18 cellular contexts compared by ENCODE assay signal in genomic region chr7:99453105-99453504, GRCh38. TPM values are rescaled to one million over a fixed set of nuclear protein-coding genes. Genes with fewer than 3 reads are reported as not detected.
A peak's percentile ranks its signal among the peaks of the same experiment; 100 is the strongest.
DNase-seq lines count a peak whose midpoint lies in the region; ATAC-seq, FAIRE-seq and TF ChIP-seq lines count a peak whose summit lies in the region.
"Had no signal": no experiment of that assay in that cellular context is flagged by ENCODE, and none has a peak within 500 bp of the region (broad histone marks: within the 10 kb centered on the region; RNA-seq: fewer than 3 reads in every experiment).

No MANE protein-coding gene starts in this region.

- no peak overlapping the region for H2BK12ac ChIP-seq in H1 (ENCODE audit: low read depth, low read length)

- POLR2A ChIA-PET in H1 (lab: Charles Lee; ENCODE audit: partially characterized antibody): interaction anchor here (0.8 to 7.3 kb wide), 4 partner anchors 9 to 47 kb away, joined by 3 to 100 read pairs (median 3); partner anchors contain the start of genes ATP5MF and ZNF394

- H3K36me3 Mint-ChIP-seq in Calu3 (ENCODE audit: insufficient read depth, unreplicated experiment): peaks cover 32% of the 10 kb centered on the region

- BruUV-seq in Calu3 (replicated peaks; lab: Mats Ljungman, UMichigan): no TSS peak

- H3K9ac ChIP-seq in H1 (replicated peaks in 1 of 4; ENCODE audit: extremely low read depth in 1 of 4, low read depth in 3 of 4, low read length in 3 of 4): no peak overlapping the region
- H3K9ac ChIP-seq: SK-N-SH had no signal

- H4K20me1 ChIP-seq in H1 (replicated peaks in 1 of 2; ENCODE audit: control insufficient read depth in 1 of 2, insufficient read depth in 2 of 2, low read length in 2 of 2): peaks cover 15 to 32% of the 10 kb centered on the region in 2 experiments
- peaks cover 23% of the 10 kb centered on the region for H4K20me1 ChIP-seq in osteoblast (ENCODE audit: insufficient read depth, low read length)

- H3K27ac Mint-ChIP-seq in Calu3 (ENCODE audit: unreplicated experiment): no peak overlapping the region
- H3K27ac Mint-ChIP-seq: GM23338, HFFc6 had no signal

- H3K27ac ChIP-seq in H1 (ENCODE audit: low read depth, low read length) (no peak overlapping the region), left ventricle myocardium inferior (replicated peaks) (peak overlapping the region; percentile 60), osteoblast (ENCODE audit: low read depth, low read length) (no peak overlapping the region)

- CTCF ChIA-PET in H1 (lab: Charles Lee; ENCODE audit: partially characterized antibody) (no interaction called here), Calu3 (lab: Charles Lee) (no interaction called here)

- no peaks in the 10 kb centered on the region for H3K27me3 Mint-ChIP-seq in Calu3 (ENCODE audit: unreplicated experiment)

- WGBS in H1 (ENCODE audit: extremely low coverage in 1 of 2, insufficient coverage in 1 of 2, insufficient read length in 1 of 2, insufficient replicate concordance in 2 of 2, low coverage in 1 of 2, low lambda C conversion rate in 2 of 2, missing lambda C conversion rate in 1 of 2), 2 experiments: 98% methylated on average over 8 of the region's 11 CpGs; no CpG with 5 or more reads in 1 of the 2 experiments

- intact Hi-C loops in Right ventricle myocardium inferior (cut with DNase I) (no loop called here), cardiac septum (cut with DNase I) (no loop called here), left ventricle myocardium inferior (cut with micrococcal nuclease) (no loop called here), Calu3 (cut with micrococcal nuclease; ENCODE audit: unreplicated experiment) (no loop called here)

- TF ChIP-seq CTCF in H1 (IDR thresholded peaks at IDR 0.05; ENCODE audit: control extremely low read depth in 1 of 3, insufficient read depth in 1 of 3, low read depth in 1 of 3, low read length in 3 of 3): no peak
- TF ChIP-seq CTCF in left ventricle myocardium inferior (IDR thresholded peaks at IDR 0.05; ENCODE audit: borderline replicate concordance): no peak
- TF ChIP-seq CTCF in osteoblast (IDR thresholded peaks at IDR 0.05; ENCODE audit: extremely low read depth, low read depth, low read length): no peak
- no peak for TF ChIP-seq CTCF in Calu3 (IDR thresholded peaks at IDR 0.05; ENCODE audit: unreplicated experiment)

- H3K4me1 ChIP-seq in H1 (replicated peaks in 1 of 4; ENCODE audit: control insufficient read depth in 3 of 4, insufficient read depth in 4 of 4, low read length in 3 of 4) (no peaks in the 10 kb centered on the region; a peak in 1 of 7 replicates), left ventricle myocardium inferior (peaks cover 28% of the 10 kb centered on the region), osteoblast (ENCODE audit: insufficient read depth, low read length) (no peaks in the 10 kb centered on the region)

- H3K23me2 ChIP-seq in H1 (ENCODE audit: low read depth, low read length): no peaks in the 10 kb centered on the region

- TF ChIP-seq POLR2A in H1 (IDR thresholded peaks at IDR 0.05; ENCODE audit: control extremely low read depth in 1 of 2, low read depth in 2 of 2, low read length in 2 of 2): no peak
- no peak for TF ChIP-seq POLR2A in erythroblast (IDR thresholded peaks at IDR 0.05; ENCODE audit: low read length)

- H3K79me2 ChIP-seq in H1 (ENCODE audit: control insufficient read depth in 1 of 2, insufficient read depth in 2 of 2, low read length in 2 of 2): no peaks in the 10 kb centered on the region
- H3K79me2 ChIP-seq in osteoblast (ENCODE audit: insufficient read depth, low read length): peaks cover 68% of the 10 kb centered on the region

- no peak overlapping the region for H4K5ac ChIP-seq in H1 (ENCODE audit: insufficient read length, low read depth, low read length)

- H2BK5ac ChIP-seq in H1 (ENCODE audit: low read depth, low read length): no peak overlapping the region

- H3K4me3 ChIP-seq in H1 (ENCODE audit: extremely low read depth in 1 of 4, insufficient read depth in 2 of 4, low read depth in 3 of 4, low read length in 4 of 4) (no peak overlapping the region), left ventricle myocardium inferior (no peak overlapping the region), osteoblast (ENCODE audit: insufficient read depth, low read length) (no peak overlapping the region)
- H3K4me3 ChIP-seq: GM23338 had no signal

- no peak overlapping the region for H2AFZ ChIP-seq in H1 (ENCODE audit: low read length)
- H2AFZ ChIP-seq in osteoblast (ENCODE audit: low read length): no peak overlapping the region
- H2AFZ ChIP-seq: GM23338 had no signal

- no peak overlapping the region for H3K23ac ChIP-seq in H1 (ENCODE audit: insufficient read length)

- DNase-seq in Right ventricle myocardium inferior (ENCODE audit: missing footprints) (no peak), cardiac septum (ENCODE audit: low spot score) (no peak), H1 (ENCODE audit: low read depth in 1 of 2, low spot score in 2 of 2) (no peak), left ventricle myocardium inferior (peak; percentile 31), osteoblast (ENCODE audit: insufficient read length, low spot score, missing footprints) (peak; percentile 31), Calu3 (no peak), erythroblast (lab: John Stamatoyannopoulos, UW) (no peak)
- DNase-seq: HFFc6, NCI-H1092, NCI-H146, NCI-H2081, NCI-H510A, NCI-H82, SHP77 had no signal

- no peak overlapping the region for H3K4ac ChIP-seq in H1 (replicated peaks; ENCODE audit: insufficient read length, low read depth, low read length)

- H3K79me1 ChIP-seq in H1 (ENCODE audit: low read depth, low read length): no peaks in the 10 kb centered on the region

- H3K27me3 ChIP-seq in H1 (replicated peaks in 1 of 4; ENCODE audit: control insufficient read depth in 3 of 4, extremely low read depth in 1 of 4, insufficient read depth in 3 of 4, low read length in 3 of 4) (no peaks in the 10 kb centered on the region), left ventricle myocardium inferior (ENCODE audit: low read depth) (no peaks in the 10 kb centered on the region), osteoblast (ENCODE audit: insufficient read depth, low read length) (no peaks in the 10 kb centered on the region)

- H2AK5ac ChIP-seq in H1 (ENCODE audit: low read depth, low read length): no peak overlapping the region

- no peak overlapping the region for H3K14ac ChIP-seq in H1 (ENCODE audit: insufficient read length)

- no peak overlapping the region for H4K91ac ChIP-seq in H1 (replicated peaks; ENCODE audit: insufficient read length, low read length)

- no peak overlapping the region for H3K18ac ChIP-seq in H1 (ENCODE audit: extremely low read depth, low read length)

- H3K4me2 ChIP-seq in H1 (ENCODE audit: insufficient read depth in 1 of 2, low read depth in 2 of 2, low read length in 2 of 2) (no peak overlapping the region), osteoblast (ENCODE audit: insufficient read depth, low read length) (no peak overlapping the region)
- H3K4me2 ChIP-seq: GM23338, SK-N-SH had no signal

- no peak for TF ChIP-seq EP300 in H1 (IDR thresholded peaks at IDR 0.05; ENCODE audit: borderline replicate concordance in 1 of 2, low read depth in 2 of 2, low read length in 2 of 2)

- TF ChIP-seq RAD21 in H1 (IDR thresholded peaks at IDR 0.05 in 1 of 2, conservative IDR thresholded peaks at IDR 0.05 in 1 of 2; ENCODE audit: low read depth in 2 of 2, low read length in 2 of 2): no peak

- no peak overlapping the region for H2BK20ac ChIP-seq in H1 (ENCODE audit: low read length)

- H3K56ac ChIP-seq in H1 (replicated peaks; ENCODE audit: insufficient read length, low read depth, low read length): no peak overlapping the region

- H3K36me3 ChIP-seq in H1 (ENCODE audit: control insufficient read depth in 2 of 4, insufficient read depth in 4 of 4, low read length in 3 of 4): peaks cover 35 to 87% (median 73%) of the 10 kb centered on the region in 4 experiments
- peaks cover 95% of the 10 kb centered on the region for H3K36me3 ChIP-seq in left ventricle myocardium inferior
- peaks cover 74% of the 10 kb centered on the region for H3K36me3 ChIP-seq in osteoblast (ENCODE audit: insufficient read depth, low read length)

- H3K9me3 ChIP-seq in H1 (ENCODE audit: insufficient read depth in 2 of 2, low read depth in 1 of 2, low read length in 1 of 2) (no peaks in the 10 kb centered on the region), left ventricle myocardium inferior (replicated peaks) (no peaks in the 10 kb centered on the region), osteoblast (ENCODE audit: low read depth, low read length) (no peaks in the 10 kb centered on the region)
- H3K9me3 ChIP-seq: SK-N-SH had no signal

- ATAC-seq in Right ventricle myocardium inferior (peak; percentile 54), GM21515 (IDR thresholded peaks at IDR 0.05; ENCODE audit: unreplicated experiment) (no peak)
- ATAC-seq: GM23338 had no signal

- H2BK120ac ChIP-seq in H1 (replicated peaks; ENCODE audit: low read depth, low read length): no peak overlapping the region

- H3K4me3 Mint-ChIP-seq in Calu3 (ENCODE audit: low read depth, unreplicated experiment): no peak overlapping the region
- H3K4me3 Mint-ChIP-seq: CD14-positive monocyte, GM23338, HFFc6 had no signal

- no peak overlapping the region for H2BK15ac ChIP-seq in H1 (ENCODE audit: low read length)

- H3K9me3 Mint-ChIP-seq in Calu3 (ENCODE audit: low read depth, unreplicated experiment): no peaks in the 10 kb centered on the region
- H3K9me3 Mint-ChIP-seq: GM23338, HFFc6 had no signal

- FAIRE-seq in H1 (lab: Jason Lieb, UNC): no peak

- peak overlapping the region; percentile 18; the same call in 1 of the 2 replicates for H4K8ac ChIP-seq in H1 (ENCODE audit: extremely low read depth, insufficient read depth, low read length)

- no peaks in the 10 kb centered on the region for H3K4me1 Mint-ChIP-seq in Calu3 (ENCODE audit: low read depth, unreplicated experiment)
- H3K4me1 Mint-ChIP-seq: CD14-positive monocyte, GM23338 had no signal

RNA-seq across cellular contexts. Expression of gene ATP5MF, which starts 12.9 kb away (rescaled TPM):
- total RNA-seq in Right ventricle myocardium inferior: 961 TPM
- 516 TPM for total RNA-seq in cardiac septum
- total RNA-seq in H1 (2021; fragmentation: NEBNext Ultra II Directional; extraction: Animal tissue kit (Norgen Biotek cat#: 25700)): 506 and 539 TPM in 2 replicates
- 2,240 and 4,362 TPM in 2 replicates for polyA plus RNA-seq in H1 (2011; rRNA removed)
- polyA plus RNA-seq in H1 (2011; cell fraction: cytosol; rRNA removed): 1,896 TPM
- polyA plus RNA-seq in H1 (2011; cell fraction: nucleus; rRNA removed): 311 TPM
- polyA plus RNA-seq in H1 (2012, experiment 1 of 2): 1,096 to 1,517 TPM (median 1,385 TPM) in 4 replicates
- polyA plus RNA-seq in H1 (2012, experiment 2 of 2): 20,372 TPM
- 727 TPM for polyA plus RNA-seq in H1 (2013, experiment 1 of 2)
- 672 TPM for polyA plus RNA-seq in H1 (2013, experiment 2 of 2)
- 145 and 164 TPM in 2 replicates for polyA minus RNA-seq in H1 (2011; rRNA and poly(A)+ RNA removed)
- polyA minus RNA-seq in H1 (2011; cell fraction: cytosol; rRNA and poly(A)+ RNA removed): 160 TPM
- polyA minus RNA-seq in H1 (2011; cell fraction: nucleus; rRNA and poly(A)+ RNA removed): 92.3 TPM
- total RNA-seq in left ventricle myocardium inferior: 834 TPM
- 330 and 342 TPM in 2 replicates for total RNA-seq in osteoblast
- 222 and 234 TPM in 2 replicates for total RNA-seq in Calu3 (2022)

RNA-seq across cellular contexts. Expression of gene CPSF4, which starts 14.4 kb away (rescaled TPM):
- total RNA-seq in Right ventricle myocardium inferior (18.9 TPM), cardiac septum (15.0 TPM), left ventricle myocardium inferior (17.9 TPM), osteoblast (80.2 and 101 TPM in 2 replicates), Calu3 (2022) (33.4 and 37.2 TPM in 2 replicates)
- total RNA-seq in H1 (2021; fragmentation: NEBNext Ultra II Directional; extraction: Animal tissue kit (Norgen Biotek cat#: 25700)): 74.8 and 77.5 TPM in 2 replicates
- polyA plus RNA-seq in H1 (2011; rRNA removed): 103 and 156 TPM in 2 replicates
- polyA plus RNA-seq in H1 (2011; cell fraction: cytosol; rRNA removed): 114 TPM
- polyA plus RNA-seq in H1 (2011; cell fraction: nucleus; rRNA removed): 301 TPM
- polyA plus RNA-seq in H1 (2012, experiment 1 of 2): 66.8 to 95.4 TPM (median 80.9 TPM) in 4 replicates
- 75.9 TPM for polyA plus RNA-seq in H1 (2012, experiment 2 of 2)
- polyA plus RNA-seq in H1 (2013, experiment 1 of 2): 46.9 TPM
- 42.5 TPM for polyA plus RNA-seq in H1 (2013, experiment 2 of 2)
- polyA minus RNA-seq in H1 (2011; rRNA and poly(A)+ RNA removed): 105 and 116 TPM in 2 replicates
- 59.0 TPM for polyA minus RNA-seq in H1 (2011; cell fraction: cytosol; rRNA and poly(A)+ RNA removed)
- 86.4 TPM for polyA minus RNA-seq in H1 (2011; cell fraction: nucleus; rRNA and poly(A)+ RNA removed)

RNA-seq across cellular contexts. Expression of gene PTCD1, which starts 14.5 kb away (rescaled TPM):
- total RNA-seq in Right ventricle myocardium inferior (3.6 TPM), cardiac septum (3.4 TPM), left ventricle myocardium inferior (4.3 TPM), osteoblast (5.3 and 7.6 TPM in 2 replicates), Calu3 (2022) (7.6 and 8.8 TPM in 2 replicates)
- total RNA-seq in H1 (2021; fragmentation: NEBNext Ultra II Directional; extraction: Animal tissue kit (Norgen Biotek cat#: 25700)): 7.5 and 8.5 TPM in 2 replicates
- polyA plus RNA-seq in H1 (2011; rRNA removed): 7.6 and 9.6 TPM in 2 replicates
- 9.6 TPM for polyA plus RNA-seq in H1 (2011; cell fraction: cytosol; rRNA removed)
- polyA plus RNA-seq in H1 (2011; cell fraction: nucleus; rRNA removed): 14.9 TPM
- 8.4 to 9.8 TPM (median 9.2 TPM) in 4 replicates for polyA plus RNA-seq in H1 (2012, experiment 1 of 2)
- 7.8 TPM for polyA plus RNA-seq in H1 (2012, experiment 2 of 2)
- 5.9 TPM for polyA plus RNA-seq in H1 (2013, experiment 1 of 2)
- 5.8 TPM for polyA plus RNA-seq in H1 (2013, experiment 2 of 2)
- polyA minus RNA-seq in H1 (2011; rRNA and poly(A)+ RNA removed): 7.4 and 7.9 TPM in 2 replicates
- polyA minus RNA-seq in H1 (2011; cell fraction: cytosol; rRNA and poly(A)+ RNA removed): 8.7 TPM
- 7.7 TPM for polyA minus RNA-seq in H1 (2011; cell fraction: nucleus; rRNA and poly(A)+ RNA removed)

RNA-seq across cellular contexts. Expression of gene ZNF789, which starts 19.6 kb away (rescaled TPM):
- 2.9 TPM for total RNA-seq in Right ventricle myocardium inferior
- 3.8 TPM for total RNA-seq in cardiac septum
- total RNA-seq in H1 (2021; fragmentation: NEBNext Ultra II Directional; extraction: Animal tissue kit (Norgen Biotek cat#: 25700)): 9.9 and 11.4 TPM in 2 replicates
- 9.4 and 12.5 TPM in 2 replicates for polyA plus RNA-seq in H1 (2011; rRNA removed)
- polyA plus RNA-seq in H1 (2011; cell fraction: cytosol; rRNA removed): 15.7 TPM
- polyA plus RNA-seq in H1 (2011; cell fraction: nucleus; rRNA removed): 14.4 TPM
- 11.7 to 15.0 TPM (median 12.4 TPM) in 4 replicates for polyA plus RNA-seq in H1 (2012, experiment 1 of 2)
- polyA plus RNA-seq in H1 (2012, experiment 2 of 2): 5.3 TPM
- polyA plus RNA-seq in H1 (2013, experiment 1 of 2): 9.7 TPM
- 9.0 TPM for polyA plus RNA-seq in H1 (2013, experiment 2 of 2)
- 8.8 and 11.4 TPM in 2 replicates for polyA minus RNA-seq in H1 (2011; rRNA and poly(A)+ RNA removed)
- polyA minus RNA-seq in H1 (2011; cell fraction: cytosol; rRNA and poly(A)+ RNA removed): 10.3 TPM
- polyA minus RNA-seq in H1 (2011; cell fraction: nucleus; rRNA and poly(A)+ RNA removed): 18.2 TPM
- total RNA-seq in left ventricle myocardium inferior: 3.3 TPM
- 5.0 and 6.9 TPM in 2 replicates for total RNA-seq in osteoblast
- 17.2 and 18.9 TPM in 2 replicates for total RNA-seq in Calu3 (2022)

RNA-seq across cellular contexts. Expression of gene BUD31, which starts 44.3 kb away (rescaled TPM):
- total RNA-seq in Right ventricle myocardium inferior (38.1 TPM), cardiac septum (46.5 TPM), left ventricle myocardium inferior (43.9 TPM), osteoblast (122 and 124 TPM in 2 replicates), Calu3 (2022) (62.8 and 82.7 TPM in 2 replicates)
- total RNA-seq in H1 (2021; fragmentation: NEBNext Ultra II Directional; extraction: Animal tissue kit (Norgen Biotek cat#: 25700)): 114 and 121 TPM in 2 replicates
- polyA plus RNA-seq in H1 (2011; rRNA removed): 46.7 and 72.0 TPM in 2 replicates
- polyA plus RNA-seq in H1 (2011; cell fraction: cytosol; rRNA removed): 65.3 TPM
- 53.6 TPM for polyA plus RNA-seq in H1 (2011; cell fraction: nucleus; rRNA removed)
- 80.2 to 121 TPM (median 93.7 TPM) in 4 replicates for polyA plus RNA-seq in H1 (2012, experiment 1 of 2)
- polyA plus RNA-seq in H1 (2012, experiment 2 of 2): 53.6 TPM
- polyA plus RNA-seq in H1 (2013, experiment 1 of 2): 120 TPM
- polyA plus RNA-seq in H1 (2013, experiment 2 of 2): 127 TPM
- 18.5 and 23.9 TPM in 2 replicates for polyA minus RNA-seq in H1 (2011; rRNA and poly(A)+ RNA removed)
- polyA minus RNA-seq in H1 (2011; cell fraction: cytosol; rRNA and poly(A)+ RNA removed): 20.2 TPM
- polyA minus RNA-seq in H1 (2011; cell fraction: nucleus; rRNA and poly(A)+ RNA removed): 20.8 TPM

Comparison
In these comparisons a context has a peak if more than half of its experiments do, and no peak if none do; other contexts are left out.
1. DNase-seq: peak in left ventricle myocardium inferior (single experiment) and osteoblast (single experiment); none in Right ventricle myocardium inferior (single experiment), cardiac septum (single experiment), H1 (0 of 2), Calu3 (single experiment) and erythroblast (0 of 2).